ENCODE assay signal across 10 cellular contexts in genomic region chr15:31974154-31974794, GRCh38. TPM values are rescaled to one million over a fixed set of nuclear protein-coding genes. Genes with fewer than 3 reads are reported as not detected.
A peak's percentile ranks its signal among the peaks of the same experiment; 100 is the strongest.
DNase-seq lines count a peak whose midpoint lies in the region; ATAC-seq and TF ChIP-seq lines count a peak whose summit lies in the region.
"Had no signal": no experiment of that assay in that cellular context is flagged by ENCODE, and none has a peak within 500 bp of the region (broad histone marks: within the 10 kb centered on the region; RNA-seq: fewer than 3 reads in every experiment).

No MANE protein-coding gene starts in this region.

- no peaks in the 10 kb centered on the region for H3K36me3 Mint-ChIP-seq in nephron progenitor cell (ENCODE audit: low read depth)
- H3K36me3 Mint-ChIP-seq: CD4-positive, alpha-beta memory T cell had no signal

- H2AK5ac ChIP-seq in neuronal stem cell (ENCODE audit: low read depth, low read length) = no peak overlapping the region

- no peak overlapping the region for H2AFZ ChIP-seq in neuronal stem cell (ENCODE audit: low read length)

- no peak overlapping the region for H3K27ac Mint-ChIP-seq in nephron progenitor cell
- H3K27ac Mint-ChIP-seq: CD4-positive, alpha-beta memory T cell had no signal

- H3K4me3 ChIP-seq in H7 (ENCODE audit: insufficient read depth, low read depth, low read length) = no peak overlapping the region
- no peak overlapping the region for H3K4me3 ChIP-seq in neuronal stem cell (ENCODE audit: low read length in 2 of 2)

- no peak overlapping the region for H3K9ac ChIP-seq in neuronal stem cell (ENCODE audit: low read depth, low read length, poor library complexity)

- in situ Hi-C loops in Caki2 (cut with HindIII; ENCODE audit: low pct_unique_long_range_greater_than_20kb, low sequenced_read_pairs) = no loop called here

- H3K4me2 ChIP-seq in neuronal stem cell (ENCODE audit: insufficient read depth, low read length, poor library complexity, severe bottlenecking) = no peak overlapping the region

- H3K4me3 Mint-ChIP-seq in nephron progenitor cell = no peak overlapping the region

- H3K23ac ChIP-seq in neuronal stem cell (ENCODE audit: low read depth, low read length, poor library complexity) = no peak overlapping the region

- no peak overlapping the region for H4K91ac ChIP-seq in neuronal stem cell (ENCODE audit: low read depth, low read length, poor library complexity)

- DNase-seq in Caki2 (ENCODE audit: low read depth) (peak; percentile 7), H7 (peak; percentile 48), cerebellar cortex (ENCODE audit: low spot score) (peak; percentile 2), nephron progenitor cell (peak; percentile 16), neuronal stem cell (ENCODE audit: low spot score) (no peak)

- H3K9me3 ChIP-seq in neuronal stem cell (replicated peaks in 1 of 2; ENCODE audit: control insufficient read depth in 2 of 2, insufficient read depth in 1 of 2, low read depth in 1 of 2, low read length in 2 of 2) = peaks cover 0 to 4% of the 10 kb centered on the region in 2 donors
- H3K9me3 ChIP-seq: BE2C had no signal

- H3K27ac ChIP-seq in neuronal stem cell (replicated peaks; ENCODE audit: low read length) = no peak overlapping the region

- no peaks in the 10 kb centered on the region for H3K9me3 Mint-ChIP-seq in nephron progenitor cell
- H3K9me3 Mint-ChIP-seq: CD4-positive, alpha-beta memory T cell had no signal

- no CpG with 5 or more reads among the region's 6 CpGs for WGBS in neuronal stem cell (ENCODE audit: extremely low coverage in 2 of 2, insufficient read length in 2 of 2, insufficient replicate concordance in 1 of 2), 2 donors

- H3K79me1 ChIP-seq in neuronal stem cell (ENCODE audit: low read depth, low read length) = no peaks in the 10 kb centered on the region

- H3K14ac ChIP-seq in neuronal stem cell (ENCODE audit: low read length) = no peak overlapping the region

- H3K36me3 ChIP-seq in H7 (replicated peaks; ENCODE audit: control insufficient read depth, insufficient read depth, low read length) (no peaks in the 10 kb centered on the region), neuronal stem cell (replicated peaks in 1 of 2; ENCODE audit: control insufficient read depth in 2 of 2, insufficient read depth in 2 of 2, low read length in 2 of 2) (no peaks in the 10 kb centered on the region)
- H3K36me3 ChIP-seq: BE2C had no signal

- H3K27me3 ChIP-seq in H7 (ENCODE audit: control insufficient read depth, insufficient read depth, low read length) = no peaks in the 10 kb centered on the region
- H3K27me3 ChIP-seq in neuronal stem cell (ENCODE audit: control insufficient read depth in 3 of 3, insufficient read depth in 3 of 3, low read depth in 1 of 3, low read length in 3 of 3) = peaks cover 0 to 15% (median 7%) of the 10 kb centered on the region in 3 experiments
- H3K27me3 ChIP-seq: BE2C had no signal

- H2BK5ac ChIP-seq in neuronal stem cell (ENCODE audit: low read length) = no peak overlapping the region

- H2BK12ac ChIP-seq in neuronal stem cell (ENCODE audit: low read length) = no peak overlapping the region

- no peak overlapping the region for H2BK120ac ChIP-seq in neuronal stem cell (ENCODE audit: low read depth, low read length)

- H2BK15ac ChIP-seq in neuronal stem cell (ENCODE audit: low read length) = no peak overlapping the region

- H3K4me1 Mint-ChIP-seq in nephron progenitor cell = peaks cover 30% of the 10 kb centered on the region

- no peak overlapping the region for H4K8ac ChIP-seq in neuronal stem cell (ENCODE audit: low read depth, low read length)

- H3K18ac ChIP-seq in neuronal stem cell (ENCODE audit: low read length) = no peak overlapping the region

- peaks cover 0 to 6% of the 10 kb centered on the region in 2 donors for H3K4me1 ChIP-seq in neuronal stem cell (ENCODE audit: control insufficient read depth in 2 of 2, insufficient read depth in 1 of 2, low read depth in 1 of 2, low read length in 2 of 2)
- H3K4me1 ChIP-seq: BE2C had no signal

- ATAC-seq in GM18517 (IDR thresholded peaks at IDR 0.05; ENCODE audit: unreplicated experiment) (no peak), HG03025 (IDR thresholded peaks at IDR 0.05; ENCODE audit: low FRiP score, unreplicated experiment) (no peak)

- peaks cover 31% of the 10 kb centered on the region for H3K27me3 Mint-ChIP-seq in nephron progenitor cell (ENCODE audit: low read depth, poor library complexity)

- no peak for TF ChIP-seq CTCF in nephron progenitor cell (IDR thresholded peaks at IDR 0.05)

- no peak overlapping the region for H3K4ac ChIP-seq in neuronal stem cell (ENCODE audit: low read length)

RNA-seq across cellular contexts. Expression of gene CHRNA7, which starts 56.0 kb away (rescaled TPM):
- 5.7 TPM in 1 of 2 replicates, not detected in the other for total RNA-seq in Caki2 (2014; rRNA removed; shearing (Covaris generic); ENCODE audit: low replicate concordance)
- 3.8 and 6.2 TPM in 2 replicates for total RNA-seq in H7 (2014; rRNA removed; shearing (Covaris generic))
- polyA plus RNA-seq in neuronal stem cell (2013, experiment 1 of 2) = 3.1 TPM
- 2.9 TPM for polyA plus RNA-seq in neuronal stem cell (2013, experiment 2 of 2)
- total RNA-seq: CD4-positive, alpha-beta memory T cell; IMR-90 had no signal
